In the genomic region with DNA sequence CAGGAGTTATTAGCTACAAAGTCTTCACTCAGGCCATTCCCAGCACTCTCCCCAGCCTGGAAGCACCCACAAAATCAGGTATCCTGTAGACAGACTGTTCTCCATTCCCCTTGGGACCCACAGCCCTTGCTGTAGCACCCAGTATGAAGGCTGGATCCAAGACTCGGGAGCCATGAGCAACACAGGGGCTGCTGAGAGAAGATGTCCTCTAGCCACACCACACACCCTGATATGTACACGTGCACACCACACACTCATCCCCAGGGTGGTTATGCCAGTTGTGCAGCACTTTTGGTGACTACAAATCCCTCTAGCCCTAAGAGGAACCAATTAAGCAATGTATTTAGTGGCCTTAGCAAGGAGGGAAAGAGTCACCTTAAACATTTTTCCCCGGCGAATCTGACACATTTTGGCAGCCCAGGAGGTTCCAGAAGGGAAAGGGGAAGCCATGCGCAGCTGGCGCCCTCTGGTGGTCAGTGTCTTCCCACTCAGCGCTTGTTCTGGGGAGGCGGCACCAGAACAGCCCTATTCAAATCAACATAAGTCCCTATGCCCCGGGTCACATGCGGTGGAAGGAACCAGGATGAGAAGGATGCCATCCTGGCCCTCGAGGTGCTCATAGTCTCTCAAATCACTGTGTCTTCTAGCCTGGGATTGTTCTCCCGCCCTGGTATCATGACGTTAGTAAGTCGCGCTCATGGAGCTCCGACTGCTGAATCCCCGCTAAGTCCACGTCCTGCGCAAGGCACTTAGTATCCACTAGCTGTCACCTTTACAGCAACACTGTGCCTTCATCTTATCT, we compare ENCODE assay signal across 8 cellular contexts.
DNase-seq lines count a peak whose midpoint lies in the region; ATAC-seq and TF ChIP-seq lines count a peak whose summit lies in the region.

No MANE protein-coding gene starts in this region.

- CTCF ChIA-PET in A673 (lab: Charles Lee) = interaction anchor here (0.6 to 1.3 kb wide), 5 partner anchors 11 to 477 kb away, joined by 3 to 10 read pairs (median 3); partner anchors contain the start of gene SAMD4A

- H3K4me1 ChIP-seq in A673 (ENCODE audit: insufficient read depth, low read length, poor library complexity, severe bottlenecking) = peaks cover 3% of the 10 kb centered on the region
- H3K4me1 ChIP-seq in muscle layer of duodenum (ENCODE audit: control insufficient read depth in 1 of 2, insufficient read depth in 2 of 2, low read length in 2 of 2) = no peaks in the 10 kb centered on the region

- no peaks in the 10 kb centered on the region for H3K27me3 ChIP-seq in A673 (replicated peaks; ENCODE audit: insufficient read depth, low read depth, low read length, poor library complexity)
- H3K27me3 ChIP-seq in muscle layer of duodenum (ENCODE audit: low read depth, low read length) = peaks cover 5% of the 10 kb centered on the region

- H3K9me3 ChIP-seq in A673 (ENCODE audit: low read depth, low read length, poor library complexity, severe bottlenecking) (no peaks in the 10 kb centered on the region), muscle layer of duodenum (ENCODE audit: control insufficient read depth in 1 of 2, low read length in 2 of 2) (no peaks in the 10 kb centered on the region)

- TF ChIP-seq CTCF in A673 (conservative IDR thresholded peaks at IDR 0.05; ENCODE audit: low read depth, low read length) = peak; percentile 95
- TF ChIP-seq CTCF in GM13977 (IDR thresholded peaks at IDR 0.05; ENCODE audit: extremely low read depth, insufficient read depth, missing control alignments) = peak; percentile 89
- TF ChIP-seq CTCF in epithelial cell of esophagus (IDR thresholded peaks at IDR 0.05; ENCODE audit: insufficient read depth, low read depth, low read length, missing control alignments) = peak; percentile 95

- in situ Hi-C loops in GM13977 (cut with MboI; ENCODE audit: low pct_unique_long_range_greater_than_20kb, low sequenced_read_pairs, unreplicated experiment) = no loop called here

- BruUV-seq in A673 (replicated peaks; lab: Mats Ljungman, UMichigan) = no TSS peak

- intact Hi-C loops in A673 (cut with micrococcal nuclease; ENCODE audit: unreplicated experiment) = loop anchor here (2.0 kb wide), 1 partner anchor 241 kb away; no protein-coding TSS in a partner anchor

- POLR2A ChIA-PET in A673 (lab: Charles Lee; ENCODE audit: low non-redundant PET) = no interaction called here

- peak; percentile 63 for ATAC-seq in HG03520 (IDR thresholded peaks at IDR 0.05; ENCODE audit: unreplicated experiment)

- no peaks in the 10 kb centered on the region for H3K36me3 ChIP-seq in A673 (ENCODE audit: insufficient read depth, low read length, poor library complexity, severe bottlenecking)
- no peaks in the 10 kb centered on the region for H3K36me3 ChIP-seq in muscle layer of duodenum (ENCODE audit: control insufficient read depth in 1 of 2, insufficient read depth in 2 of 2, low read length in 2 of 2)

- no peak overlapping the region for H3K4me3 ChIP-seq in A673 (ENCODE audit: low read depth, low read length, poor library complexity, severe bottlenecking)
- H3K4me3 ChIP-seq in epithelial cell of esophagus (ENCODE audit: low read length) = no peak overlapping the region
- H3K4me3 ChIP-seq in muscle layer of duodenum (ENCODE audit: low read depth in 1 of 2, low read length in 2 of 2) = peak overlapping the region; percentile 10 to 33

- DNase-seq in A673 (ENCODE audit: low spot score) (peak; percentile 90), GM13977 (ENCODE audit: low spot score) (peak; percentile 72), NOMO-1 (lab: John Stamatoyannopoulos, UW; ENCODE audit: unreplicated experiment in 2 of 2) (peak; percentile 33 to 71), epithelial cell of esophagus (ENCODE audit: low read depth) (peak; percentile 84)
- peak; percentile 28 for DNase-seq in activated CD8-positive, alpha-beta memory T cell treated with anti-CD3 and anti-CD28 coated beads, Interleukin-2, amount 50 U/mL, for 1 hour (ENCODE audit: extremely low read depth)
- DNase-seq in stimulated activated CD8-positive, alpha-beta memory T cell treated with anti-CD3 and anti-CD28 coated beads, Interleukin-4, amount 100 ng/mL, for 24 hours (ENCODE audit: low read depth) = peak; percentile 64

- no peak overlapping the region for H3K27ac ChIP-seq in A673 (ENCODE audit: low read depth, low read length, poor library complexity, severe bottlenecking)
- no peak overlapping the region for H3K27ac ChIP-seq in muscle layer of duodenum (ENCODE audit: low read length)

Comparison
In these comparisons a context has a peak if more than half of its experiments do, and no peak if none do; other contexts are left out.
1. DNase-seq: peak in every context shown above with its lines; median percentile 90 in A673; 84 in epithelial cell of esophagus; 72 in GM13977; 64 in stimulated activated CD8-positive, alpha-beta memory T cell treated with anti-CD3 and anti-CD28 coated beads, Interleukin-4, amount 100 ng/mL, for 24 hours; 52 in NOMO-1; 28 in activated CD8-positive, alpha-beta memory T cell treated with anti-CD3 and anti-CD28 coated beads, Interleukin-2, amount 50 U/mL, for 1 hour.
2. H3K4me3 ChIP-seq: peak in muscle layer of duodenum (2 of 2); none in A673 (single experiment) and epithelial cell of esophagus (single experiment).
3. Peak in every context shown above with its lines, with median percentiles within 50 percentile points of each other: CTCF ChIP-seq.